ENCODE assay signal across 1 cellular context in the genomic region with DNA sequence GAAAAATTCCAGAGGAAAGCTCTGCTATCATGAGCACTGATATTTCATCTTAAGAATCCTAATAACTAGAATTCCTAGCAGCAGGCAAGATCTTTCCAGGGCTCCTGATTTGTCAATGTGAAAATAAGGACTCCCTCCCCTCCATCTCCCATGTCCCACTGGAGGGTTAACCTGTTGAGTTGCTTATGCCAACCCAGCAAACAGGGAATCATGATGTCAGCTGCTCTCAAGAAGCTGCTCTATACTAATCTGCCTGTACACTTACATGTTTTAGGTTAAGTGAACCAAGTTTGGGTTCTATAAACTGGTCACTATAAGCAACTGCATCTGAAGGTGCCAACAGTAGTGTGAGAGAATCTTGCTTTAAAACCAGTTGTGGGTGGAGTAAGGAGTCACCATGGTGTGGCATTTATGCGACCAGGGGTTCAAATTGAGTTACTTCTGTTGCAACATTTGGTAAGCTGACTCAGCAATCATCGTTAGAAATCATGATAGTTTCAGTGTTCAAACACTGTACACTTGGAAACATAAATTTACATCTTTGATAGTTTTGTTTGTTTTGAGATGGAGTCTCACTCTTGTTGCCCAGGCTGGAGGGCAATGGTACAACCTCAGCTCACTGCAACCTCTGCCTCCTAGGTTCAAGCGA.
A peak's percentile ranks its signal among the peaks of the same experiment; 100 is the strongest.
TF ChIP-seq lines count a peak whose summit lies in the region.

No MANE protein-coding gene starts in this region.

TF ChIP-seq in HEK293, 187 proteins besides CTCF, POLR2A, EP300 and RAD21 (continued from another document):
- TF ChIP-seq, protein P1, sequence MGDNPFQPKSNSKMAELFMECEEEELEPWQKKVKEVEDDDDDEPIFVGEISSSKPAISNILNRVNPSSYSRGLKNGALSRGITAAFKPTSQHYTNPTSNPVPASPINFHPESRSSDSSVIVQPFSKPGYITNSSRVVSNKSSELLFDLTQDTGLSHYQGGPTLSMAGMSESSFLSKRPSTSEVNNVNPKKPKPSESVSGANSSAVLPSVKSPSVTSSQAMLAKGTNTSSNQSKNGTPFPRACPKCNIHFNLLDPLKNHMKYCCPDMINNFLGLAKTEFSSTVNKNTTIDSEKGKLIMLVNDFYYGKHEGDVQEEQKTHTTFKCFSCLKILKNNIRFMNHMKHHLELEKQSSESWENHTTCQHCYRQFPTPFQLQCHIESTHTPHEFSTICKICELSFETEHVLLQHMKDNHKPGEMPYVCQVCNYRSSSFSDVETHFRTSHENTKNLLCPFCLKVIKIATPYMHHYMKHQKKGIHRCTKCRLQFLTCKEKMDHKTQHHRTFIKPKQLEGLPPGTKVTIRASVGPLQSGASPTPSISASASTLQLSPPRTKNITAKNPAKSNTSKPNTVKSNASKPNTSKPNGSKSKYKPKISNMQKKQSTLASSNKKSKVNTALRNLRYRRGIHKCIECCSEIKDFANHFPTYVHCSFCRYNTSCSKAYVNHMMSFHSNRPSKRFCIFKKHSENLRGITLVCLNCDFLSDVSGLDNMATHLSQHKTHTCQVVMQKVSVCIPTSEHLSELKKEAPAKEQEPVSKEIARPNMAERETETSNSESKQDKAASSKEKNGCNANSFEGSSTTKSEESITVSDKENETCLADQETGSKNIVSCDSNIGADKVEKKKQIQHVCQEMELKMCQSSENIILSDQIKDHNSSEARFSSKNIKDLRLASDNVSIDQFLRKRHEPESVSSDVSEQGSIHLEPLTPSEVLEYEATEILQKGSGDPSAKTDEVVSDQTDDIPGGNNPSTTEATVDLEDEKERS (tag by site-specific recombination; IDR thresholded peaks at IDR 0.05) = no peak
- TF ChIP-seq SCRT2 (tag by site-specific recombination; IDR thresholded peaks at IDR 0.05) = peak; percentile 77
